In the genomic region with DNA sequence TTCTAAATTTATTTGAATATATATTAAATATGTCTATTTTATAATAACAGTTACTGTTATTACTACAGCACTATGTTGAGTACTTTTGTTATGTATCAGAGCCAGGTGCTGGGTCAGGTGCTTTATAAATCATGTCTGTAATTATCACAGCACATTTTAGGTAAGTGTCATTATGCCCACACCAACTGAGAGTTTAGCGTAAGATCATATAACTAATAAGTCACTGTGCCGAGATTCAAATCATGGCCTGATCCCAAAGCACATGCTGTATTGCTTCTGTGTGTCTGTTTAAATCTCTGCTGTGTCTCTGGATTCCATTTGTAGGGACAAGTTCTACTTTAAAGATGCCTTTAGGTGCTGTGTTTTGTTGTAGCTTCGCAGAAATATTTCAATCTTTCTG, we compare ENCODE assay signal across 2 cellular contexts.
TF ChIP-seq lines count a peak whose summit lies in the region.

No MANE protein-coding gene starts in this region.

TF ChIP-seq in endothelial cell of umbilical vein, 7 proteins besides CTCF, POLR2A, EP300 and RAD21:
- TF ChIP-seq MAX (IDR thresholded peaks at IDR 0.05; ENCODE audit: insufficient read depth, insufficient read length) (no peak), JUN (IDR thresholded peaks at IDR 0.05; ENCODE audit: borderline replicate concordance, insufficient read depth, insufficient read length, low read depth) (no peak), GATA2 (IDR thresholded peaks at IDR 0.05; ENCODE audit: insufficient read depth, insufficient read length, low read depth, low read length) (no peak), POLR2AphosphoS5 (IDR thresholded peaks at IDR 0.05; ENCODE audit: insufficient read depth, low read depth, low read length) (no peak), EZH2 (IDR thresholded peaks at IDR 0.05; ENCODE audit: borderline replicate concordance, low read depth, low read length, severe bottlenecking) (no peak)
TF ChIP-seq in endothelial cell of umbilical vein: peak in this region for 0.

TF ChIP-seq in GM23338, 12 proteins besides CTCF, POLR2A, EP300 and RAD21:
- no peak for TF ChIP-seq CREB1 (CRISPR knock-in tag; IDR thresholded peaks at IDR 0.05; ENCODE audit: low read depth)
